Comparison of ENCODE assay signal across 7 cellular contexts in the genomic region with DNA sequence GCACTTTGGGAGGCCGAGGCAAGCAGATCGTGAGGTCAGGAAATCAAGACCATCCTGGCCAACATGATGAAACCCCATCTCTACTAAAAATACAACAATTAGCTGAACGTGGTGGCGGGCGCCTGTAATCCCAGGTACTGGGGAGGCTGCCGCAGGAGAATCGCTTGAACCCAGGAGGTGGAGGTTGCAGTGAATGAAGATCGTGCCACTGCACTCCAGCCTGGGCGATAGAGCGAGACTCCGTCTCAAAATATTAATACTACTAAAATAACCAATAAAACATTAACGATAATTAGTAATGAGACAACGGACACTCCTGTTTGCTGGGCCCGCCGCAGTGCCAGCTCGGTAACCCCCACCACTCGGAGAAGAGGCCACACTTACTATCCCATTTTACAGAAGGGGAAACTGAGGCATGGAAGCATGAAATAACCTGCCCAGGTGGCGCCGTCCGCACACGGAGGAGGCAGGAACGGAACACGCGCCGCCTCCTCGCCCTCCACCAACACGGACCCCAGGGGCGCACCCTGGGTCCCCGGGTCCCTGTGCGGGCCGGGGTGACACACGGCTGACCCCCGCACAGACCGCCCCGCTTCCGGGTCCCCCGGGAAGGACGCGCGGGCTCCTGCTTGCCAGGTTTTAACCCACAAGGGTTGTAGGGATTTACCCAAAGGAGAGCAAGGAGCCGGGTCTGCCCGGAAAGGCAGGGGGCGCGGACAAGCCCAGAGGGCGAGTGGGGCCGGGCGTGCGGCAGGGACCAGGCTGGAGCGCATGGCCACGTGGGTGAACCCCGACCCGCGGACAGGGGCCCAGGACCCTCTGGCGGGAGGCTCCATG. TPM values are rescaled to one million over a fixed set of nuclear protein-coding genes. Genes with fewer than 3 reads are reported as not detected.
DNase-seq lines count a peak whose midpoint lies in the region; ATAC-seq and TF ChIP-seq lines count a peak whose summit lies in the region.
"Had no signal": no experiment of that assay in that cellular context is flagged by ENCODE, and none has a peak within 500 bp of the region (broad histone marks: within the 10 kb centered on the region; RNA-seq: fewer than 3 reads in every experiment).

No MANE protein-coding gene starts in this region.

- peaks cover 63% of the 10 kb centered on the region for H3K79me2 ChIP-seq in hepatocyte

- CTCF ChIA-PET in AG04450 (lab: Charles Lee): no interaction called here

- H2AFZ ChIP-seq in hepatocyte: no peak overlapping the region

- H3K4me2 ChIP-seq in hepatocyte: peak overlapping the region; percentile 80

- no peaks in the 10 kb centered on the region for H3K9me2 ChIP-seq in hepatocyte (replicated peaks; ENCODE audit: insufficient read depth)

- no peak for TF ChIP-seq POLR2A in tibial nerve (IDR thresholded peaks at IDR 0.05)

- H3K4me3 ChIP-seq in AG04450 (ENCODE audit: low read depth, low read length) (peak overlapping the region; percentile 41; the same call in 1 of the 2 replicates), RWPE2 (ENCODE audit: severe bottlenecking) (no peak overlapping the region), hepatocyte (no peak overlapping the region), tibial nerve (peak overlapping the region in 1 of 4 donors; percentile 87)

- TF ChIP-seq EP300 in tibial nerve (IDR thresholded peaks at IDR 0.05): no peak

- POLR2A ChIA-PET in AG04450 (lab: Yijun Ruan, JAX): no interaction called here

- peaks cover 21% of the 10 kb centered on the region for H3K36me3 ChIP-seq in RWPE2 (ENCODE audit: low read depth)
- H3K36me3 ChIP-seq in hepatocyte (replicated peaks; ENCODE audit: insufficient read depth, low read depth): no peaks in the 10 kb centered on the region
- no peaks in the 10 kb centered on the region for H3K36me3 ChIP-seq in tibial nerve

- no peak for TF ChIP-seq CTCF in AG04450 (IDR thresholded peaks at IDR 0.05; ENCODE audit: low read depth, low read length)
- no peak for TF ChIP-seq CTCF in RWPE2 (IDR thresholded peaks at IDR 0.05; ENCODE audit: poor library complexity, severe bottlenecking)
- TF ChIP-seq CTCF in hepatocyte (IDR thresholded peaks at IDR 0.05; ENCODE audit: poor library complexity): no peak
- TF ChIP-seq CTCF in tibial nerve (IDR thresholded peaks at IDR 0.05): no peak

- H3K27ac ChIP-seq in AG04450 (ENCODE audit: low read depth, low read length) (no peak overlapping the region), RWPE2 (ENCODE audit: poor library complexity, severe bottlenecking) (peak overlapping the region; percentile 69), hepatocyte (no peak overlapping the region), tibial nerve (peak overlapping the region in 1 of 4 donors; percentile 29)

- H4K20me1 ChIP-seq in hepatocyte (ENCODE audit: insufficient read depth, poor library complexity, severe bottlenecking): no peaks in the 10 kb centered on the region

- DNase-seq in AG04450 (ENCODE audit: low read depth, low spot score) (no peak), RWPE2 (ENCODE audit: low spot score) (no peak), hepatocyte (ENCODE audit: low spot score) (no peak), NOMO-1 treated with dmso at 0.1 percent for 144 hours (lab: John Stamatoyannopoulos, UW; ENCODE audit: unreplicated experiment) (no peak), tibial nerve (ENCODE audit: low spot score in 2 of 2) (no peak)
- DNase-seq in activated effector memory CD4-positive, alpha-beta T cell treated with anti-CD3 and anti-CD28 coated beads, Interleukin-2, amount 50 U/mL, for 16 hours: no peak

- H3K9me3 ChIP-seq in AG04450 (ENCODE audit: control insufficient read depth, insufficient read depth, low read length): peaks cover 7% of the 10 kb centered on the region; the same call in 1 of the 2 replicates
- H3K9me3 ChIP-seq in RWPE2 (ENCODE audit: severe bottlenecking): no peaks in the 10 kb centered on the region
- no peaks in the 10 kb centered on the region for H3K9me3 ChIP-seq in hepatocyte (ENCODE audit: low read depth)
- no peaks in the 10 kb centered on the region for H3K9me3 ChIP-seq in tibial nerve

- H3K27me3 ChIP-seq in AG04450 (ENCODE audit: control insufficient read depth, insufficient read depth, low read length) (no peaks in the 10 kb centered on the region), RWPE2 (ENCODE audit: insufficient read depth, poor library complexity, severe bottlenecking) (no peaks in the 10 kb centered on the region), hepatocyte (no peaks in the 10 kb centered on the region), tibial nerve (peaks cover 0 to under 1% of the 10 kb centered on the region in 2 donors)

- 92% methylated on average over 45 of the region's 54 CpGs for WGBS in hepatocyte (ENCODE audit: low lambda C conversion rate, missing lambda C conversion rate)
- 82 to 85% methylated on average over 48 to 50 of the region's 54 CpGs for WGBS in tibial nerve, 2 donors

- H3K4me1 ChIP-seq in RWPE2 (ENCODE audit: insufficient read depth, poor library complexity, severe bottlenecking) (peaks cover 10% of the 10 kb centered on the region), hepatocyte (ENCODE audit: insufficient read depth) (peaks cover 8% of the 10 kb centered on the region), tibial nerve (peaks cover 0 to 31% (median 14%) of the 10 kb centered on the region in 4 donors)

- no peak for ATAC-seq in RWPE2 (ENCODE audit: low read depth)

RNA-seq across cellular contexts. Expression of a gene that starts 1.6 kb away (rescaled TPM):
- polyA plus RNA-seq in AG04450 (2011; rRNA removed) (24.0 and 30.9 TPM in 2 replicates), hepatocyte (86.6 and 88.2 TPM in 2 replicates)
- 16.4 and 20.4 TPM in 2 replicates for polyA minus RNA-seq in AG04450 (2011; rRNA and poly(A)+ RNA removed)
- total RNA-seq in hepatocyte (42.2 and 44.1 TPM in 2 replicates), tibial nerve (10 to 100 TPM; 30.2 to 47.7 (median 37.6) TPM)

RNA-seq across cellular contexts. Expression of a gene that starts 5.7 kb away (rescaled TPM):
- polyA plus RNA-seq in AG04450 (2011; rRNA removed) (not detected in 2 replicates), hepatocyte (2.1 and 4.2 TPM in 2 replicates)
- polyA minus RNA-seq in AG04450 (2011; rRNA and poly(A)+ RNA removed): not detected in 2 replicates
- total RNA-seq in hepatocyte (1.3 and 1.4 TPM in 2 replicates), tibial nerve (not detected)
- total RNA-seq: liver had no signal
- polyA plus RNA-seq: liver had no signal

RNA-seq across cellular contexts. Expression of a gene that starts 14.4 kb away (rescaled TPM):
- polyA plus RNA-seq in AG04450 (2011; rRNA removed): 7.6 and 12.2 TPM in 2 replicates
- polyA minus RNA-seq in AG04450 (2011; rRNA and poly(A)+ RNA removed): 29.7 and 32.4 TPM in 2 replicates
- total RNA-seq in hepatocyte: 95.9 and 122 TPM in 2 replicates
- polyA plus RNA-seq in hepatocyte: 180 and 203 TPM in 2 replicates
- total RNA-seq in tibial nerve: 10 to 100 TPM in 3 of 4 donors, 1 to 10 TPM in 1; 8.1 to 15.3 (median 12.5) TPM

RNA-seq across cellular contexts. Expression of a gene that starts 18.1 kb away (rescaled TPM):
- not detected in 2 replicates for polyA plus RNA-seq in AG04450 (2011; rRNA removed)
- polyA minus RNA-seq in AG04450 (2011; rRNA and poly(A)+ RNA removed): under 0.01 TPM in 1 of 2 replicates, not detected in the other
- total RNA-seq in hepatocyte: not detected in 2 replicates
- polyA plus RNA-seq in hepatocyte: not detected in 2 replicates
- not detected for total RNA-seq in tibial nerve
- total RNA-seq: liver had no signal
- polyA plus RNA-seq: liver had no signal

RNA-seq across cellular contexts. Expression of a gene that starts 18.4 kb away (rescaled TPM):
- polyA plus RNA-seq in AG04450 (2011; rRNA removed): 22.7 and 31.7 TPM in 2 replicates
- polyA minus RNA-seq in AG04450 (2011; rRNA and poly(A)+ RNA removed): 22.3 and 29.1 TPM in 2 replicates
- 24.4 and 32.1 TPM in 2 replicates for total RNA-seq in hepatocyte
- polyA plus RNA-seq in hepatocyte: 80.9 and 111 TPM in 2 replicates
- total RNA-seq in tibial nerve: 10 to 100 TPM; 49.6 to 67.5 (median 53.9) TPM
